In genomic region chr16:79589495-79590134, GRCh38 we compare ENCODE assay signal across 9 cellular contexts. TPM values are rescaled to one million over a fixed set of nuclear protein-coding genes. Genes with fewer than 3 reads are reported as not detected.
DNase-seq lines count a peak whose midpoint lies in the region.
"Had no signal": no experiment of that assay in that cellular context is flagged by ENCODE, and none has a peak within 500 bp of the region (broad histone marks: within the 10 kb centered on the region; RNA-seq: fewer than 3 reads in every experiment).

No MANE protein-coding gene starts in this region.

- no peak overlapping the region for H3K4ac ChIP-seq in mesenchymal stem cell (ENCODE audit: low read depth in 1 of 2, low read length in 2 of 2)

- no peak overlapping the region for H4K91ac ChIP-seq in mesenchymal stem cell (ENCODE audit: low read length)

- H3K9me3 ChIP-seq in esophagus (ENCODE audit: control insufficient read depth in 2 of 2, insufficient read depth in 1 of 2, low read depth in 1 of 2, low read length in 1 of 2) (no peaks in the 10 kb centered on the region), mesenchymal stem cell (ENCODE audit: control insufficient read depth, low read length) (no peaks in the 10 kb centered on the region), subcutaneous abdominal adipose tissue (ENCODE audit: control insufficient read depth in 5 of 5, low read length in 5 of 5) (no peaks in the 10 kb centered on the region)

- H3K27me3 ChIP-seq in esophagus (ENCODE audit: control insufficient read depth in 1 of 2, insufficient read depth in 2 of 2, low read length in 2 of 2) (no peaks in the 10 kb centered on the region), mesenchymal stem cell (ENCODE audit: control insufficient read depth in 1 of 2, insufficient read depth in 1 of 2, low read length in 2 of 2) (no peaks in the 10 kb centered on the region), subcutaneous abdominal adipose tissue (ENCODE audit: control insufficient read depth in 5 of 5, insufficient read depth in 4 of 5, low read length in 5 of 5) (no peaks in the 10 kb centered on the region)

- no peak overlapping the region for H3K18ac ChIP-seq in mesenchymal stem cell (ENCODE audit: low read depth in 1 of 2, low read length in 2 of 2)

- H3K36me3 Mint-ChIP-seq in activated T-helper 1 cell treated with anti-CD3 and anti-CD28 coated beads, Interleukin-12 subunit alpha, Interleukin-12 subunit beta, Interleukin-2, Interleukin-4 antibody, amounts not matched to agents 30 ng/mL and 10 ng/mL and 1 ng/mL, durations not matched to agents 14 hours and 24 hours and 36 hours (ENCODE audit: low read depth), result peaks cover 23% of the 10 kb centered on the region

- no peak overlapping the region for H2BK12ac ChIP-seq in mesenchymal stem cell (ENCODE audit: low read length in 2 of 2)

- no peak overlapping the region for H2BK120ac ChIP-seq in mesenchymal stem cell (ENCODE audit: low read depth, low read length)

- H3K4me3 Mint-ChIP-seq in activated T-helper 1 cell treated with anti-CD3 and anti-CD28 coated beads, Interleukin-12 subunit alpha, Interleukin-12 subunit beta, Interleukin-2, Interleukin-4 antibody, amounts not matched to agents 30 ng/mL and 10 ng/mL and 1 ng/mL, durations not matched to agents 14 hours and 24 hours and 36 hours, result peak overlapping the region; percentile 17

- no peak overlapping the region for H2AK5ac ChIP-seq in mesenchymal stem cell (ENCODE audit: low read length, severe bottlenecking)

- intact Hi-C loops in activated T-helper 1 cell treated with anti-CD3 and anti-CD28 coated beads, Interleukin-12 subunit alpha, Interleukin-12 subunit beta, Interleukin-2, Interleukin-4 antibody, amounts not matched to agents 30 ng/mL and 10 ng/mL and 1 ng/mL, durations not matched to agents 14 hours and 24 hours and 36 hours (cut with micrococcal nuclease), result no loop called here

- H3K36me3 ChIP-seq in esophagus (ENCODE audit: control insufficient read depth in 2 of 2, insufficient read depth in 2 of 2, low read length in 1 of 2), result peaks cover 0 to 4% of the 10 kb centered on the region in 2 donors
- H3K36me3 ChIP-seq in mesenchymal stem cell (ENCODE audit: control insufficient read depth in 1 of 2, insufficient read depth in 2 of 2, low read depth in 1 of 2, low read length in 2 of 2), result peaks cover 2 to 7% of the 10 kb centered on the region in 2 experiments
- no peaks in the 10 kb centered on the region for H3K36me3 ChIP-seq in subcutaneous abdominal adipose tissue (ENCODE audit: control insufficient read depth in 5 of 5, insufficient read depth in 5 of 5, low read length in 5 of 5)

- H3K23ac ChIP-seq in mesenchymal stem cell (ENCODE audit: low read length in 2 of 2), result no peak overlapping the region

- no peak overlapping the region for H2AFZ ChIP-seq in mesenchymal stem cell (ENCODE audit: low read depth, low read length)

- peaks cover 7% of the 10 kb centered on the region for H3K79me1 ChIP-seq in mesenchymal stem cell (replicated peaks; ENCODE audit: low read length, poor library complexity, severe bottlenecking)

- H3K4me2 ChIP-seq in mesenchymal stem cell (ENCODE audit: low read length, poor library complexity, severe bottlenecking), result no peak overlapping the region

- H4K8ac ChIP-seq in mesenchymal stem cell (ENCODE audit: low read length), result no peak overlapping the region

- H3K4me1 Mint-ChIP-seq in activated T-helper 1 cell treated with anti-CD3 and anti-CD28 coated beads, Interleukin-12 subunit alpha, Interleukin-12 subunit beta, Interleukin-2, Interleukin-4 antibody, amounts not matched to agents 30 ng/mL and 10 ng/mL and 1 ng/mL, durations not matched to agents 14 hours and 24 hours and 36 hours (ENCODE audit: low read depth), result peaks cover 26% of the 10 kb centered on the region

- no peaks in the 10 kb centered on the region for H3K9me3 Mint-ChIP-seq in activated T-helper 1 cell treated with anti-CD3 and anti-CD28 coated beads, Interleukin-12 subunit alpha, Interleukin-12 subunit beta, Interleukin-2, Interleukin-4 antibody, amounts not matched to agents 30 ng/mL and 10 ng/mL and 1 ng/mL, durations not matched to agents 14 hours and 24 hours and 36 hours

- H3K14ac ChIP-seq in mesenchymal stem cell (ENCODE audit: low read length in 2 of 2), result no peak overlapping the region

- H3K27ac ChIP-seq in esophagus (ENCODE audit: low read depth in 2 of 2, low read length in 1 of 2) (peak overlapping the region in 1 of 2 donors; percentile 6), mesenchymal stem cell (ENCODE audit: low read length, poor library complexity, severe bottlenecking) (no peak overlapping the region), subcutaneous abdominal adipose tissue (ENCODE audit: low read depth, low read length) (no peak overlapping the region)

- H3K4me1 ChIP-seq in esophagus (ENCODE audit: control insufficient read depth in 2 of 2, insufficient read depth in 2 of 2, low read length in 1 of 2), result peaks cover 0 to 5% of the 10 kb centered on the region in 2 donors
- peaks cover 5% of the 10 kb centered on the region for H3K4me1 ChIP-seq in mesenchymal stem cell (ENCODE audit: control insufficient read depth, insufficient read depth, low read depth, low read length)
- peaks cover 0 to 55% (median 40%) of the 10 kb centered on the region in 5 donors for H3K4me1 ChIP-seq in subcutaneous abdominal adipose tissue (ENCODE audit: control insufficient read depth in 5 of 5, insufficient read depth in 5 of 5, low read length in 5 of 5)

- no peak overlapping the region for H3K27ac Mint-ChIP-seq in activated T-helper 1 cell treated with anti-CD3 and anti-CD28 coated beads, Interleukin-12 subunit alpha, Interleukin-12 subunit beta, Interleukin-2, Interleukin-4 antibody, amounts not matched to agents 30 ng/mL and 10 ng/mL and 1 ng/mL, durations not matched to agents 14 hours and 24 hours and 36 hours

- WGBS in esophagus, 2 donors, result 12 to 15% methylated on average over 47 to 48 of the region's 48 CpGs
- WGBS in mesenchymal stem cell, result 23% methylated on average over 48 of the region's 48 CpGs

- peaks cover 41% of the 10 kb centered on the region for H3K27me3 Mint-ChIP-seq in activated T-helper 1 cell treated with anti-CD3 and anti-CD28 coated beads, Interleukin-12 subunit alpha, Interleukin-12 subunit beta, Interleukin-2, Interleukin-4 antibody, amounts not matched to agents 30 ng/mL and 10 ng/mL and 1 ng/mL, durations not matched to agents 14 hours and 24 hours and 36 hours (ENCODE audit: insufficient read depth)

- H3K4me3 ChIP-seq in esophagus (ENCODE audit: low read depth in 1 of 2, low read length in 2 of 2) (peak overlapping the region; percentile 17 to 42), mesenchymal stem cell (ENCODE audit: insufficient read depth in 1 of 2, low read depth in 1 of 2, low read length in 2 of 2) (peak overlapping the region in 1 of 2 experiments; percentile 75), subcutaneous abdominal adipose tissue (ENCODE audit: low read depth in 1 of 5, low read length in 5 of 5) (peak overlapping the region; percentile 53 to 73 (median 69))

- H3K9ac ChIP-seq in mesenchymal stem cell (ENCODE audit: low read length) (peak overlapping the region; percentile 81), subcutaneous abdominal adipose tissue (ENCODE audit: low read length in 5 of 5) (peak overlapping the region; percentile 10 to 73 (median 57))

- no peak overlapping the region for H2BK5ac ChIP-seq in mesenchymal stem cell (ENCODE audit: low read depth, low read length, poor library complexity, severe bottlenecking)

- H2BK15ac ChIP-seq in mesenchymal stem cell (ENCODE audit: low read depth, poor library complexity, severe bottlenecking), result no peak overlapping the region

- no peak for DNase-seq in activated T-helper 1 cell treated with anti-CD3 and anti-CD28 coated beads, Interleukin-12 subunit alpha, Interleukin-12 subunit beta, Interleukin-2, Interleukin-4 antibody, amounts not matched to agents 30 ng/mL and 10 ng/mL and 1 ng/mL, durations not matched to agents 14 hours and 24 hours and 36 hours (ENCODE audit: low spot score)
- DNase-seq in mesenchymal stem cell, result no peak
- no peak for DNase-seq in NCI-H2029 treated with DMSO at 0.1 percent for 48 hours (lab: John Stamatoyannopoulos, UW)
- DNase-seq in cerebellar cortex (ENCODE audit: low spot score), result no peak
- no peak for DNase-seq in RKO (ENCODE audit: low spot score)
- DNase-seq: NCI-H1930 had no signal

RNA-seq across cellular contexts. Expression of gene MAF, which starts 10.9 kb away (rescaled TPM):
- total RNA-seq in activated T-helper 1 cell treated with anti-CD3 and anti-CD28 coated beads, Interleukin-12 subunit alpha, Interleukin-12 subunit beta, Interleukin-2, Interleukin-4 antibody, amounts not matched to agents 30 ng/mL and 10 ng/mL and 1 ng/mL, durations not matched to agents 14 hours and 24 hours and 36 hours, result 90.5 and 95.5 TPM in 2 replicates
- polyA plus RNA-seq in esophagus, result 10 to 100 TPM; 11.0 to 12.2 TPM
- 32.9 TPM for polyA plus RNA-seq in mesenchymal stem cell (2013, experiment 1 of 2)
- 32.6 TPM for polyA plus RNA-seq in mesenchymal stem cell (2013, experiment 2 of 2)
- total RNA-seq: G401 had no signal
